In genomic region chr20:59603176-59603575, GRCh38 we compare ENCODE assay signal across 34 cellular contexts. TPM values are rescaled to one million over a fixed set of nuclear protein-coding genes. Genes with fewer than 3 reads are reported as not detected.
"Had no signal": no experiment of that assay in that cellular context is flagged by ENCODE, and none has a peak within 500 bp of the region (broad histone marks: within the 10 kb centered on the region; RNA-seq: fewer than 3 reads in every experiment).

No MANE protein-coding gene starts in this region.

- ATAC-seq: activated CD8-positive, alpha-beta memory T cell treated with anti-CD3 and anti-CD28 coated beads, Interleukin-2, amount 10 ng/mL, durations not matched to agents 7 days and 5 days; activated CD8-positive, alpha-beta T cell treated with anti-CD3 and anti-CD28 coated beads, Interleukin-2, amount 10 ng/mL, durations not matched to agents 7 days and 5 days; body of pancreas; gastroesophageal sphincter; left lung; sciatic nerve had no signal

- DNase-seq: activated CD4-positive, alpha-beta T cell treated with anti-CD3 and anti-CD28 coated beads, Interleukin-2, amount 50 U/mL, for 1 hour; activated CD4-positive, CD25-positive, alpha-beta regulatory T cell treated with anti-CD3 and anti-CD28 coated beads, Interleukin-2, amount 50 U/mL, for 72 hours; activated CD8-positive, alpha-beta memory T cell treated with anti-CD3 and anti-CD28 coated beads, Interleukin-2, amount 10 ng/mL, durations not matched to agents 7 days and 5 days; activated CD8-positive, alpha-beta T cell treated with anti-CD3 and anti-CD28 coated beads, Interleukin-2, amount 10 ng/mL, durations not matched to agents 7 days and 5 days; activated T-cell treated with anti-CD3 and anti-CD28 coated beads, Interleukin-2, amount 50 U/mL, for 48 hours; body of pancreas; cortex of kidney; immature natural killer cell; kidney glomerular epithelial cell; left lung; retina; stimulated activated CD4-positive, alpha-beta T cell treated with anti-CD3 and anti-CD28 coated beads, Interleukin-12 subunit alpha, Interleukin-12 subunit beta, amount 100 ng/mL, for 4 hours; stimulated activated CD4-positive, alpha-beta T cell treated with anti-CD3 and anti-CD28 coated beads, Interleukin-4, amount 100 ng/mL, for 1 hour; SW 1271; T1000; thyroid gland had no signal

- H3K4me3 Mint-ChIP-seq: activated CD8-positive, alpha-beta memory T cell treated with anti-CD3 and anti-CD28 coated beads, Interleukin-2, amount 10 ng/mL, durations not matched to agents 7 days and 5 days; activated CD8-positive, alpha-beta T cell treated with anti-CD3 and anti-CD28 coated beads, Interleukin-2, amount 10 ng/mL, durations not matched to agents 7 days and 5 days; activated naive CD4-positive, alpha-beta T cell treated with anti-CD3 and anti-CD28 coated beads, Interleukin-2, amount 50 U/mL, for 24 hours; immature natural killer cell; nephron; stimulated activated naive CD8-positive, alpha-beta T cell treated with anti-CD3 and anti-CD28 coated beads, Interleukin-15, Interleukin-2, amounts not matched to agents 100 ng/mL and 50 ng/mL, for 24 hours; T-helper 1 cell treated with Interleukin-12 subunit alpha and Interleukin-12 subunit beta and Interleukin-4 antibody, amounts not matched to agents 30 μg/mL and 1 μg/mL, for 36 hours had no signal

- H3K4me3 ChIP-seq: body of pancreas, cardiac muscle cell, gastroesophageal sphincter, left lung, lung, prostate gland, skin epidermis, thyroid gland, upper lobe of left lung, vagina had no signal

- H3K9me3 ChIP-seq: body of pancreas, gastroesophageal sphincter, left lung, neutrophil, prostate gland, thyroid gland, upper lobe of left lung, vagina had no signal

- H3K27ac Mint-ChIP-seq: activated CD8-positive, alpha-beta memory T cell treated with anti-CD3 and anti-CD28 coated beads, Interleukin-2, amount 10 ng/mL, durations not matched to agents 7 days and 5 days; activated CD8-positive, alpha-beta T cell treated with anti-CD3 and anti-CD28 coated beads, Interleukin-2, amount 10 ng/mL, durations not matched to agents 7 days and 5 days; activated naive CD4-positive, alpha-beta T cell treated with anti-CD3 and anti-CD28 coated beads, Interleukin-2, amount 50 U/mL, for 24 hours; activated T-helper 2 cell treated with anti-CD3 and anti-CD28 coated beads, Interferon-gamma antibody, Interleukin-2, Interleukin-4, amounts not matched to agents 10 μg/mL and 5 μg/mL and 100 μg/mL, durations not matched to agents 14 hours and 24 hours and 36 hours; immature natural killer cell; nephron; stimulated activated naive CD8-positive, alpha-beta T cell treated with anti-CD3 and anti-CD28 coated beads, Interleukin-15, Interleukin-2, amounts not matched to agents 100 ng/mL and 50 ng/mL, for 24 hours; T-helper 1 cell treated with Interleukin-12 subunit alpha and Interleukin-12 subunit beta and Interleukin-4 antibody, amounts not matched to agents 30 μg/mL and 1 μg/mL, for 36 hours had no signal

- H3K4me1 Mint-ChIP-seq: activated CD8-positive, alpha-beta memory T cell treated with anti-CD3 and anti-CD28 coated beads, Interleukin-2, amount 10 ng/mL, durations not matched to agents 7 days and 5 days; activated naive CD4-positive, alpha-beta T cell treated with anti-CD3 and anti-CD28 coated beads, Interleukin-2, amount 50 U/mL, for 24 hours; immature natural killer cell had no signal

- H3K27me3 ChIP-seq: body of pancreas had no signal

- H3K4me1 ChIP-seq: left lung, prostate gland had no signal

- H3K9me3 Mint-ChIP-seq: activated naive CD4-positive, alpha-beta T cell treated with anti-CD3 and anti-CD28 coated beads, Interleukin-2, amount 50 U/mL, for 24 hours; activated T-helper 2 cell treated with anti-CD3 and anti-CD28 coated beads, Interferon-gamma antibody, Interleukin-2, Interleukin-4, amounts not matched to agents 10 μg/mL and 5 μg/mL and 100 μg/mL, durations not matched to agents 14 hours and 24 hours and 36 hours; nephron; stimulated activated naive CD8-positive, alpha-beta T cell treated with anti-CD3 and anti-CD28 coated beads, Interleukin-15, Interleukin-2, amounts not matched to agents 100 ng/mL and 50 ng/mL, for 24 hours; T-helper 1 cell treated with Interleukin-12 subunit alpha and Interleukin-12 subunit beta and Interleukin-4 antibody, amounts not matched to agents 30 μg/mL and 1 μg/mL, for 36 hours had no signal

- H3K36me3 ChIP-seq: cardiac muscle cell, gastroesophageal sphincter, left lung, neutrophil, prostate gland, thyroid gland, upper lobe of left lung, vagina had no signal

- H3K36me3 Mint-ChIP-seq: activated CD8-positive, alpha-beta memory T cell treated with anti-CD3 and anti-CD28 coated beads, Interleukin-2, amount 10 ng/mL, durations not matched to agents 7 days and 5 days; activated naive CD4-positive, alpha-beta T cell treated with anti-CD3 and anti-CD28 coated beads, Interleukin-2, amount 50 U/mL, for 24 hours; immature natural killer cell had no signal

RNA-seq across cellular contexts. Expression of gene PHACTR3, which starts 1.2 kb away (rescaled TPM):
- total RNA-seq: activated CD8-positive, alpha-beta memory T cell treated with anti-CD3 and anti-CD28 coated beads, Interleukin-2, amount 10 ng/mL, durations not matched to agents 7 days and 5 days; activated CD8-positive, alpha-beta T cell treated with anti-CD3 and anti-CD28 coated beads, Interleukin-2, amount 10 ng/mL, durations not matched to agents 7 days and 5 days; activated T-helper 2 cell treated with anti-CD3 and anti-CD28 coated beads, Interferon-gamma antibody, Interleukin-2, Interleukin-4, amounts not matched to agents 10 μg/mL and 5 μg/mL and 100 μg/mL, durations not matched to agents 14 hours and 24 hours and 36 hours; endothelial cell of umbilical vein; fibroblast of lung; fibroblast of villous mesenchyme; osteocyte; sciatic nerve had no signal
